ENCODE assay signal across 8 cellular contexts in the genomic region with DNA sequence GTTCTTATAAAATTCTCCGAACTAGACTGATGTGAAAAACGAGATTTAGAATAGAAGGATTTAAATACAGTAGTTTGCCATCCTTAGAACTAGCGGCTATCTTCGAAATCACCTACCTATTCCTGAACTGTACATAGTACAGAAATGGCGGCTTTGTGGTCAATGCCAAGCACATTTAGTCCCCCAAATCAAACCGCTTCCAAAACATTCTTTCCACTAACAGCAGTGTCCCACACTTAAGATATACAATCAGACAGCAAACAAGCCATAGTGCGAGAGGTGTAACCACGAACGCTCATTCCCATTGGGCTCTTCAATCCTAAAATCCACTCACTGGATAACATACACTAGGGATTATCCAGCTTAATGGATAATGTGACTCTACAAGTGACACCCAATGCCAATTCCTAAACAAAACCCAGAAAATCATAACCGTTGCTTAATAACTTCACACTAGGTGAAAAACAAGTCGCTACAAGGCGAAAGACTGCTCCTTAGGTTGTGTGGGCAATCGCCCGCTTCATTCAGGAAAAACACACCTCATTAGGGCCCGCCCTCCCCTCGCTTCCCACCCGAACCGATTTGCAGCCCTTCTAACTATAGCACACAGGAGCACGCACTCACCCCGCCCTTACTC. TPM values are rescaled to one million over a fixed set of nuclear protein-coding genes. Genes with fewer than 3 reads are reported as not detected.
DNase-seq lines count a peak whose midpoint lies in the region; ATAC-seq and TF ChIP-seq lines count a peak whose summit lies in the region.

No MANE protein-coding gene starts in this region.

- no peaks in the 10 kb centered on the region for H3K9me3 ChIP-seq in adrenal gland (replicated peaks in 1 of 3)
- no peaks in the 10 kb centered on the region for H3K9me3 ChIP-seq in iPS-18a (ENCODE audit: control insufficient read depth, low read depth, low read length)

- intact Hi-C loops in adrenal gland (cut with DNase I): no loop called here

- WGBS in adrenal gland, 4 donors: 0 to 1% (median 1%) methylated on average over 18 to 20 of the region's 20 CpGs

- H3K9ac ChIP-seq in iPS-18a (ENCODE audit: low read length): peak overlapping the region; percentile 98

- H3K4me1 ChIP-seq in adrenal gland (replicated peaks in 1 of 2): peaks cover 19 to 42% of the 10 kb centered on the region in 2 donors
- H3K4me1 ChIP-seq in iPS-18a (ENCODE audit: control insufficient read depth, low read depth, low read length): peaks cover 29% of the 10 kb centered on the region

- H3K27ac ChIP-seq in adrenal gland (peak overlapping the region; percentile 61 to 99 (median 92)), iPS-18a (ENCODE audit: low read length) (peak overlapping the region; percentile 93)

- TF ChIP-seq CTCF in adrenal gland (IDR thresholded peaks at IDR 0.05): no peak

- H3K27me3 ChIP-seq in adrenal gland: no peaks in the 10 kb centered on the region
- no peaks in the 10 kb centered on the region for H3K27me3 ChIP-seq in iPS-18a (ENCODE audit: control insufficient read depth, insufficient read depth, low read length)

- H3K36me3 Mint-ChIP-seq in stimulated activated naive B cell treated with anti-CD40 and anti-IgM and Interleukin-4, amounts not matched to agents 10 μg/mL and 1 μg/mL and 100 μg/mL, for 72 hours: peaks cover 11 to 22% of the 10 kb centered on the region in 2 donors

- H3K9me3 Mint-ChIP-seq in stimulated activated naive B cell treated with anti-CD40 and anti-IgM and Interleukin-4, amounts not matched to agents 10 μg/mL and 1 μg/mL and 100 μg/mL, for 72 hours: no peaks in the 10 kb centered on the region

- H3K4me3 ChIP-seq in adrenal gland (peak overlapping the region in 3 of 4 donors; percentile 37 to 82 (median 56)), iPS-18a (ENCODE audit: low read length) (peak overlapping the region; percentile 90)

- no peak for ATAC-seq in stimulated activated naive B cell treated with anti-CD40 and anti-IgM and Interleukin-4, amounts not matched to agents 10 μg/mL and 1 μg/mL and 100 μg/mL, for 72 hours (replicated peaks)
- no peak for ATAC-seq in GM21825 (IDR thresholded peaks at IDR 0.05; ENCODE audit: unreplicated experiment)

- peak; percentile 3 for DNase-seq in GF-D8 (lab: John Stamatoyannopoulos, UW)
- DNase-seq in NCI-H2081 (lab: John Stamatoyannopoulos, UW): peak; percentile 86 to 90
- DNase-seq in adrenal gland: no peak
- no peak for DNase-seq in stimulated activated naive B cell treated with anti-CD40 and anti-IgM and Interleukin-4, amounts not matched to agents 10 μg/mL and 1 μg/mL and 100 μg/mL, for 72 hours
- no peak for DNase-seq in NCI-H1436 treated with DMSO at 0.1 percent for 48 hours (lab: John Stamatoyannopoulos, UW)
- no peak for DNase-seq in NCI-H128 (lab: John Stamatoyannopoulos, UW; ENCODE audit: unreplicated experiment)

- no peaks in the 10 kb centered on the region for H3K27me3 Mint-ChIP-seq in stimulated activated naive B cell treated with anti-CD40 and anti-IgM and Interleukin-4, amounts not matched to agents 10 μg/mL and 1 μg/mL and 100 μg/mL, for 72 hours

- H3K36me3 ChIP-seq in adrenal gland (replicated peaks in 1 of 2): no peaks in the 10 kb centered on the region
- peaks cover 5% of the 10 kb centered on the region for H3K36me3 ChIP-seq in iPS-18a (ENCODE audit: control insufficient read depth, low read depth, low read length)

- no peak for TF ChIP-seq POLR2A in adrenal gland (IDR thresholded peaks at IDR 0.05)

- peak overlapping the region; percentile 100 for H3K27ac Mint-ChIP-seq in stimulated activated naive B cell treated with anti-CD40 and anti-IgM and Interleukin-4, amounts not matched to agents 10 μg/mL and 1 μg/mL and 100 μg/mL, for 72 hours

- peaks cover 12 to 29% of the 10 kb centered on the region in 2 donors for H3K4me1 Mint-ChIP-seq in stimulated activated naive B cell treated with anti-CD40 and anti-IgM and Interleukin-4, amounts not matched to agents 10 μg/mL and 1 μg/mL and 100 μg/mL, for 72 hours

- H3K4me3 Mint-ChIP-seq in stimulated activated naive B cell treated with anti-CD40 and anti-IgM and Interleukin-4, amounts not matched to agents 10 μg/mL and 1 μg/mL and 100 μg/mL, for 72 hours: peak overlapping the region; percentile 91 to 98

RNA-seq across cellular contexts. Expression of a gene that starts 2.0 kb away (rescaled TPM):
- 100 to 1,000 TPM in 1 of 8 donors, 10 to 100 TPM in 7; 54.9 to 123 (median 75.6) TPM for total RNA-seq in adrenal gland
- 100 to 1,000 TPM in 1 of 3 donors, 10 to 100 TPM in 2; 48.6 to 117 (median 89.4) TPM for polyA plus RNA-seq in adrenal gland

Comparison
In these comparisons a context has a peak if more than half of its experiments do, and no peak if none do; other contexts are left out.
1. DNase-seq: peak in GF-D8 (single experiment) and NCI-H2081 (2 of 2); none in adrenal gland (0 of 7), stimulated activated naive B cell treated with anti-CD40 and anti-IgM and Interleukin-4, amounts not matched to agents 10 μg/mL and 1 μg/mL and 100 μg/mL, for 72 hours (single experiment), NCI-H1436 treated with DMSO at 0.1 percent for 48 hours (single experiment) and NCI-H128 (single experiment).